Comparison of ENCODE assay signal across 1 cellular context in the genomic region with DNA sequence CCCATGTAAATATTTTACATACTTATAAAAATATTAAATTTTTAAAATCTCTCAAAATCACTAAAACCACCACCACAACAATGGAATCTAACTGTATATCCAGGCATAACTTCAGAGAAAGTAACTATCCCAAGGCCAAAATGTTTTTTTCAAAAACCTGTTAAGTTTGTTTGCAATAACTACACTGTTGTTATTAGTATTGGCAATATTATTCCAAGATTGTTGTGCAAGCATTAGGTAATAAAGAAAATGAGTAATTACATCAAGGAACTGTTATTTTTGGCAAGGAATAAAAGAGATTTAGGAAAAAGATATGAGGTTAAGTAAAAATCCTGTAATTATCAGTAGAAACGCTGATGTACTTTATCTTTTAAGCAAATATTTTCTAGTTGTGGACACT.
TF ChIP-seq lines count a peak whose summit lies in the region.

No MANE protein-coding gene starts in this region.

TF ChIP-seq in A549, 52 proteins besides CTCF, POLR2A, EP300 and RAD21:
- TF ChIP-seq, protein P1, sequence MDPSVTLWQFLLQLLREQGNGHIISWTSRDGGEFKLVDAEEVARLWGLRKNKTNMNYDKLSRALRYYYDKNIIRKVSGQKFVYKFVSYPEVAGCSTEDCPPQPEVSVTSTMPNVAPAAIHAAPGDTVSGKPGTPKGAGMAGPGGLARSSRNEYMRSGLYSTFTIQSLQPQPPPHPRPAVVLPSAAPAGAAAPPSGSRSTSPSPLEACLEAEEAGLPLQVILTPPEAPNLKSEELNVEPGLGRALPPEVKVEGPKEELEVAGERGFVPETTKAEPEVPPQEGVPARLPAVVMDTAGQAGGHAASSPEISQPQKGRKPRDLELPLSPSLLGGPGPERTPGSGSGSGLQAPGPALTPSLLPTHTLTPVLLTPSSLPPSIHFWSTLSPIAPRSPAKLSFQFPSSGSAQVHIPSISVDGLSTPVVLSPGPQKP (IDR thresholded peaks at IDR 0.05; ENCODE audit: low read depth, low read length) = no peak
- no peak for TF ChIP-seq CBX2 (IDR thresholded peaks at IDR 0.05; ENCODE audit: borderline replicate concordance, low read depth)
- TF ChIP-seq, protein P2, sequence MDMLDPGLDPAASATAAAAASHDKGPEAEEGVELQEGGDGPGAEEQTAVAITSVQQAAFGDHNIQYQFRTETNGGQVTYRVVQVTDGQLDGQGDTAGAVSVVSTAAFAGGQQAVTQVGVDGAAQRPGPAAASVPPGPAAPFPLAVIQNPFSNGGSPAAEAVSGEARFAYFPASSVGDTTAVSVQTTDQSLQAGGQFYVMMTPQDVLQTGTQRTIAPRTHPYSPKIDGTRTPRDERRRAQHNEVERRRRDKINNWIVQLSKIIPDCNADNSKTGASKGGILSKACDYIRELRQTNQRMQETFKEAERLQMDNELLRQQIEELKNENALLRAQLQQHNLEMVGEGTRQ (IDR thresholded peaks at IDR 0.05) = no peak
- TF ChIP-seq, protein P3, sequence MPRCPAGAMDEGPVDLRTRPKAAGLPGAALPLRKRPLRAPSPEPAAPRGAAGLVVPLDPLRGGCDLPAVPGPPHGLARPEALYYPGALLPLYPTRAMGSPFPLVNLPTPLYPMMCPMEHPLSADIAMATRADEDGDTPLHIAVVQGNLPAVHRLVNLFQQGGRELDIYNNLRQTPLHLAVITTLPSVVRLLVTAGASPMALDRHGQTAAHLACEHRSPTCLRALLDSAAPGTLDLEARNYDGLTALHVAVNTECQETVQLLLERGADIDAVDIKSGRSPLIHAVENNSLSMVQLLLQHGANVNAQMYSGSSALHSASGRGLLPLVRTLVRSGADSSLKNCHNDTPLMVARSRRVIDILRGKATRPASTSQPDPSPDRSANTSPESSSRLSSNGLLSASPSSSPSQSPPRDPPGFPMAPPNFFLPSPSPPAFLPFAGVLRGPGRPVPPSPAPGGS (IDR thresholded peaks at IDR 0.05) = no peak
- no peak for TF ChIP-seq RFX5 (IDR thresholded peaks at IDR 0.05)
- no peak for TF ChIP-seq FOXS1 (CRISPR knock-in tag; IDR thresholded peaks at IDR 0.05)
- no peak for TF ChIP-seq HEYL (CRISPR knock-in tag; IDR thresholded peaks at IDR 0.05)
TF ChIP-seq in A549: peak in this region for 0.
